In the genomic region with DNA sequence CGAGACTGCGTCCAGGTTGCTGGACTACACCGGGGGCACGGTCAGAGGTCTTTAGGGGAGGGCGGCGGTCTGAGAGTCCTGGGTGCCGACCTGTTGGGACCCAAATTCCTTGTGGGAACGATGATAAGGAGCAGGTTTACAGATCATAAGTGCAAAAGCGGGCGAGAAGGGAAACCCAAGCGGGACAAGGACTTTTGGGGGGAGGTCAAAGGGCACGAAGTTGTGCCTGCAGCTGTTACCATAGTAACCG, we compare ENCODE assay signal across 8 cellular contexts. TPM values are rescaled to one million over a fixed set of nuclear protein-coding genes. Genes with fewer than 3 reads are reported as not detected.
A peak's percentile ranks its signal among the peaks of the same experiment; 100 is the strongest.
DNase-seq lines count a peak whose midpoint lies in the region; ATAC-seq, FAIRE-seq and TF ChIP-seq lines count a peak whose summit lies in the region.

No MANE protein-coding gene starts in this region.

- intact Hi-C loops in CD4-positive, alpha-beta T cell (cut with DNase I, micrococcal nuclease): loop anchor here (1.0 to 5.0 kb wide), 7 partner anchors 14 to 489 kb away; a partner anchor contains a TSS

- ATAC-seq in CD4-positive, alpha-beta T cell (ENCODE audit: poor library complexity): peak; percentile 54
- ATAC-seq in activated naive CD4-positive, alpha-beta T cell treated with anti-CD3 and anti-CD28 coated beads, Interleukin-2, amount 50 U/mL, for 72 hours: no peak
- no peak for ATAC-seq in GM21367 (IDR thresholded peaks at IDR 0.05; ENCODE audit: unreplicated experiment)

- peaks cover 8% of the 10 kb centered on the region; the same call in 1 of the 2 replicates for H4K20me1 ChIP-seq in Karpas-422 (ENCODE audit: insufficient read depth, low read depth, low read length)

- H3K4me1 ChIP-seq in Karpas-422 (ENCODE audit: low read length): peaks cover 19% of the 10 kb centered on the region
- no peaks in the 10 kb centered on the region for H3K4me1 ChIP-seq in iPS DF 6.9 (ENCODE audit: control insufficient read depth, insufficient read depth, low read length)

- H3K36me3 ChIP-seq in Karpas-422 (ENCODE audit: insufficient read depth, low read length) (peaks cover 18% of the 10 kb centered on the region), iPS DF 6.9 (ENCODE audit: control insufficient read depth, insufficient read depth, low read length) (0 out of 2 replicates have a peak, but pooled peaks cover 15% of the 10 kb centered on the region)

- no peaks in the 10 kb centered on the region for H3K9me2 ChIP-seq in Karpas-422 (replicated peaks; ENCODE audit: insufficient read depth, low read length)

- CTCF ChIA-PET in CD4-positive, alpha-beta T cell (lab: Charles Lee): interaction anchor here (0.9 to 4.7 kb wide), 3 partner anchors 12 to 174 kb away, joined by 3 to 26 read pairs (median 15); no protein-coding TSS in a partner anchor

- no peaks in the 10 kb centered on the region for H3K27me3 ChIP-seq in CD4-positive, alpha-beta T cell (ENCODE audit: control insufficient read depth, insufficient read depth, low read length)
- H3K27me3 ChIP-seq in Karpas-422 (ENCODE audit: low read length) (no peaks in the 10 kb centered on the region), iPS DF 6.9 (ENCODE audit: control insufficient read depth, insufficient read depth, low read length) (no peaks in the 10 kb centered on the region)

- H3K9ac ChIP-seq in Karpas-422 (ENCODE audit: low read length): peak overlapping the region; percentile 95

- TF ChIP-seq CTCF in CD4-positive, alpha-beta T cell (IDR thresholded peaks at IDR 0.05): no peak

- H3K4me3 Mint-ChIP-seq in CD4-positive, alpha-beta T cell: peak overlapping the region; percentile 98

- peak overlapping the region; percentile 90 for H3K4me3 ChIP-seq in Karpas-422 (ENCODE audit: low read length)
- H3K4me3 ChIP-seq in iPS DF 6.9 (ENCODE audit: low read length): peak overlapping the region; percentile 80; the same call in 1 of the 2 replicates

- H2AFZ ChIP-seq in Karpas-422 (ENCODE audit: low read length): peak overlapping the region; percentile 81; the same call in 1 of the 2 replicates

- H3K4me1 Mint-ChIP-seq in CD4-positive, alpha-beta T cell (ENCODE audit: low read depth): peaks cover 50% of the 10 kb centered on the region

- FAIRE-seq in HTR-8/SVneo (lab: Jason Lieb, UNC): no peak

- H3K27ac ChIP-seq in CD4-positive, alpha-beta T cell (ENCODE audit: low read depth, low read length): peak overlapping the region; percentile 94
- peak overlapping the region; percentile 86 for H3K27ac ChIP-seq in Karpas-422 (ENCODE audit: low read length)
- no peak overlapping the region for H3K27ac ChIP-seq in iPS DF 6.9 (ENCODE audit: low read length)

- H3K36me3 Mint-ChIP-seq in CD4-positive, alpha-beta T cell (ENCODE audit: low read depth): peaks cover 65% of the 10 kb centered on the region
- H3K36me3 Mint-ChIP-seq in activated naive CD4-positive, alpha-beta T cell treated with anti-CD3 and anti-CD28 coated beads, Interleukin-2, amount 50 U/mL, for 72 hours: peaks cover 40 to 56% of the 10 kb centered on the region in 2 donors

- no peaks in the 10 kb centered on the region for H3K9me3 Mint-ChIP-seq in CD4-positive, alpha-beta T cell
- H3K9me3 Mint-ChIP-seq in activated naive CD4-positive, alpha-beta T cell treated with anti-CD3 and anti-CD28 coated beads, Interleukin-2, amount 50 U/mL, for 72 hours: no peaks in the 10 kb centered on the region

- peak overlapping the region; percentile 97 for H3K27ac Mint-ChIP-seq in CD4-positive, alpha-beta T cell
- H3K27ac Mint-ChIP-seq in activated naive CD4-positive, alpha-beta T cell treated with anti-CD3 and anti-CD28 coated beads, Interleukin-2, amount 50 U/mL, for 72 hours: peak overlapping the region; percentile 99

- no peaks in the 10 kb centered on the region for H3K27me3 Mint-ChIP-seq in CD4-positive, alpha-beta T cell

- peak overlapping the region; percentile 90 for H3K4me2 ChIP-seq in Karpas-422 (ENCODE audit: low read depth, low read length, poor library complexity, severe bottlenecking)

- peaks cover 50% of the 10 kb centered on the region for H3K79me2 ChIP-seq in Karpas-422 (ENCODE audit: low read length)

- H3K9me3 ChIP-seq in CD4-positive, alpha-beta T cell (ENCODE audit: control insufficient read depth, low read length): no peaks in the 10 kb centered on the region
- no peaks in the 10 kb centered on the region for H3K9me3 ChIP-seq in Karpas-422 (ENCODE audit: low read length)
- H3K9me3 ChIP-seq in iPS DF 6.9 (ENCODE audit: control insufficient read depth, insufficient read depth, low read length): no peaks in the 10 kb centered on the region

- POLR2A ChIA-PET in CD4-positive, alpha-beta T cell (lab: Charles Lee): interaction anchor here (0.9 to 4.2 kb wide), 19 partner anchors 10 to 641 kb away, joined by 3 to 106 read pairs (median 4); a partner anchor contains a TSS

- no CpG with 5 or more reads among the region's 13 CpGs for WGBS in iPS DF 6.9 (ENCODE audit: insufficient coverage, insufficient read length)

- peak in 9 of 10 experiments; percentile 73 to 89 (median 78) for DNase-seq in CD4-positive, alpha-beta T cell
- DNase-seq in Karpas-422 (peak; percentile 97), iPS DF 6.9 (ENCODE audit: low read depth, low spot score) (no peak), NCI-H1930 (lab: John Stamatoyannopoulos, UW) (no peak), HTR-8/SVneo (ENCODE audit: insufficient read length, low spot score) (no peak)
- peak in 1 of 2 donors; percentile 81 for DNase-seq in activated naive CD4-positive, alpha-beta T cell treated with anti-CD3 and anti-CD28 coated beads, Interleukin-2, amount 50 U/mL, for 72 hours (ENCODE audit: low spot score in 2 of 2)
- DNase-seq in stimulated activated CD4-positive, alpha-beta T cell treated with anti-CD3 and anti-CD28 coated beads, Interleukin-1b, Interleukin-23, amount 100 ng/mL, for 1 hour (ENCODE audit: low read depth in 2 of 2): peak; percentile 50 to 68

RNA-seq across cellular contexts. Expression of a gene that starts 0.3 kb away (rescaled TPM):
- total RNA-seq in CD4-positive, alpha-beta T cell: 100 to 1,000 TPM; 145 to 151 TPM
- total RNA-seq in Karpas-422 (2014; rRNA removed; shearing (Covaris generic); ENCODE audit: low replicate concordance): 48.6 and 53.9 TPM in 2 replicates
- 100 to 1,000 TPM; 107 to 139 TPM for total RNA-seq in activated naive CD4-positive, alpha-beta T cell treated with anti-CD3 and anti-CD28 coated beads, Interleukin-2, amount 50 U/mL, for 72 hours

RNA-seq across cellular contexts. Expression of a gene that starts 0.5 kb away (rescaled TPM):
- 10 to 100 TPM; 10.3 to 13.2 TPM for total RNA-seq in CD4-positive, alpha-beta T cell
- 14.6 and 30.6 TPM in 2 replicates for total RNA-seq in Karpas-422 (2014; rRNA removed; shearing (Covaris generic); ENCODE audit: low replicate concordance)
- 10 to 100 TPM; 19.8 to 27.4 TPM for total RNA-seq in activated naive CD4-positive, alpha-beta T cell treated with anti-CD3 and anti-CD28 coated beads, Interleukin-2, amount 50 U/mL, for 72 hours

RNA-seq across cellular contexts. Expression of a gene that starts 14.6 kb away (rescaled TPM):
- 10 to 100 TPM; 86.1 to 88.0 TPM for total RNA-seq in CD4-positive, alpha-beta T cell
- total RNA-seq in Karpas-422 (2014; rRNA removed; shearing (Covaris generic); ENCODE audit: low replicate concordance): 14.4 and 26.0 TPM in 2 replicates
- total RNA-seq in activated naive CD4-positive, alpha-beta T cell treated with anti-CD3 and anti-CD28 coated beads, Interleukin-2, amount 50 U/mL, for 72 hours: 10 to 100 TPM; 84.7 to 91.3 TPM

Comparison
In these comparisons a context has a peak if more than half of its experiments do, and no peak if none do; other contexts are left out.
1. DNase-seq: peak in CD4-positive, alpha-beta T cell (9 of 10), Karpas-422 (single experiment) and stimulated activated CD4-positive, alpha-beta T cell treated with anti-CD3 and anti-CD28 coated beads, Interleukin-1b, Interleukin-23, amount 100 ng/mL, for 1 hour (2 of 2); none in iPS DF 6.9 (single experiment), NCI-H1930 (0 of 2) and HTR-8/SVneo (single experiment).